Comparison of ENCODE assay signal across 8 cellular contexts in genomic region chr5:180070726-180071417, GRCh38. TPM values are rescaled to one million over a fixed set of nuclear protein-coding genes. Genes with fewer than 3 reads are reported as not detected.
DNase-seq lines count a peak whose midpoint lies in the region; FAIRE-seq and TF ChIP-seq lines count a peak whose summit lies in the region.

No MANE protein-coding gene starts in this region.

- H3K27me3 Mint-ChIP-seq in IgD-negative memory B cell, result no peaks in the 10 kb centered on the region

- no peak overlapping the region for H2BK5ac ChIP-seq in mesenchymal stem cell (ENCODE audit: low read depth, low read length, poor library complexity, severe bottlenecking)

- BruUV-seq in endothelial cell of umbilical vein (replicated peaks; lab: Mats Ljungman, UMichigan), result TSS peak; percentile 42

- 1% methylated on average over 33 of the region's 33 CpGs for WGBS in mesenchymal stem cell
- 1 to 2% methylated on average over 33 of the region's 33 CpGs for WGBS in testis, 2 donors

- FAIRE-seq in endothelial cell of umbilical vein (lab: Jason Lieb, UNC), result peak; percentile 55

- peak overlapping the region; percentile 82 to 97 (median 94) for H3K4me3 Mint-ChIP-seq in IgD-negative memory B cell

- peaks cover 11% of the 10 kb centered on the region for H3K79me2 ChIP-seq in endothelial cell of umbilical vein (ENCODE audit: control insufficient read depth, insufficient read depth, low read length)

- no peaks in the 10 kb centered on the region for H3K9me3 Mint-ChIP-seq in IgD-negative memory B cell

- peak overlapping the region; percentile 91 to 95 for H3K18ac ChIP-seq in mesenchymal stem cell (ENCODE audit: low read depth in 1 of 2, low read length in 2 of 2)

- peak overlapping the region in 1 of 2 experiments; percentile 42 for H3K23ac ChIP-seq in mesenchymal stem cell (ENCODE audit: low read length in 2 of 2)

- peaks cover 1% of the 10 kb centered on the region for H3K36me3 Mint-ChIP-seq in IgD-negative memory B cell

- H3K36me3 ChIP-seq in endothelial cell of umbilical vein (ENCODE audit: control insufficient read depth in 2 of 2, extremely low read depth in 1 of 2, insufficient read depth in 2 of 2, low read length in 2 of 2), result no peaks in the 10 kb centered on the region
- H3K36me3 ChIP-seq in mesenchymal stem cell (ENCODE audit: control insufficient read depth in 1 of 2, insufficient read depth in 2 of 2, low read depth in 1 of 2, low read length in 2 of 2), result no peaks in the 10 kb centered on the region
- no peaks in the 10 kb centered on the region for H3K36me3 ChIP-seq in testis (ENCODE audit: low read depth, missing control alignments)

- no peak for TF ChIP-seq CTCF in endothelial cell of umbilical vein (IDR thresholded peaks at IDR 0.05; ENCODE audit: extremely low read depth in 1 of 2, insufficient read depth in 1 of 2, low read depth in 1 of 2, low read length in 2 of 2)
- no peak for TF ChIP-seq CTCF in testis (IDR thresholded peaks at IDR 0.05)

- TF ChIP-seq POLR2A in endothelial cell of umbilical vein (IDR thresholded peaks at IDR 0.05; ENCODE audit: low read depth, low read length), result no peak
- no peak for TF ChIP-seq POLR2A in testis (IDR thresholded peaks at IDR 0.05)

- H2BK12ac ChIP-seq in mesenchymal stem cell (ENCODE audit: low read length in 2 of 2), result peak overlapping the region in 1 of 2 experiments; percentile 23

- H3K4me2 ChIP-seq in endothelial cell of umbilical vein (ENCODE audit: insufficient read depth, low read length) (peak overlapping the region; percentile 95), mesenchymal stem cell (ENCODE audit: low read length, poor library complexity, severe bottlenecking) (peak overlapping the region; percentile 74)

- H3K27ac ChIP-seq in endothelial cell of umbilical vein (ENCODE audit: insufficient read depth, low read depth, low read length), result peak overlapping the region; percentile 53
- H3K27ac ChIP-seq in mesenchymal stem cell (ENCODE audit: low read length, poor library complexity, severe bottlenecking), result peak overlapping the region; percentile 23
- peak overlapping the region; percentile 85 to 97 for H3K27ac ChIP-seq in testis

- H2BK15ac ChIP-seq in mesenchymal stem cell (ENCODE audit: low read depth, poor library complexity, severe bottlenecking), result peak overlapping the region; percentile 89

- H3K4me1 Mint-ChIP-seq in IgD-negative memory B cell, result peaks cover 19 to 26% (median 23%) of the 10 kb centered on the region in 3 donors

- peaks cover 11% of the 10 kb centered on the region for H3K79me1 ChIP-seq in mesenchymal stem cell (replicated peaks; ENCODE audit: low read length, poor library complexity, severe bottlenecking)

- CTCF ChIA-PET in endothelial cell of umbilical vein (lab: Charles Lee), result interaction anchor here (0.7 to 1.0 kb wide), 2 partner anchors 20 to 269 kb away, joined by 3 read pairs; no protein-coding TSS in a partner anchor

- no peaks in the 10 kb centered on the region for H3K9me3 ChIP-seq in endothelial cell of umbilical vein (replicated peaks; ENCODE audit: control insufficient read depth, insufficient read depth, low read length)
- peaks cover 4% of the 10 kb centered on the region for H3K9me3 ChIP-seq in mesenchymal stem cell (ENCODE audit: control insufficient read depth, low read length)
- no peaks in the 10 kb centered on the region for H3K9me3 ChIP-seq in testis

- peak; percentile 8 for DNase-seq in NCI-H1105 treated with DMSO at 0.1 percent for 48 hours (lab: John Stamatoyannopoulos, UW)
- DNase-seq in NCI-H1105 (lab: John Stamatoyannopoulos, UW), result no peak
- DNase-seq in UCSD-AML1 (lab: John Stamatoyannopoulos, UW; ENCODE audit: unreplicated experiment), result peak; percentile 57
- peak; percentile 68 for DNase-seq in endothelial cell of umbilical vein (ENCODE audit: low read depth, low spot score)
- peak; percentile 80 for DNase-seq in mesenchymal stem cell
- DNase-seq in testis, result peak; percentile 38
- DNase-seq in epidermal melanocyte (ENCODE audit: insufficient read length, low spot score), result no peak

- peak overlapping the region; percentile 60 to 75 for H3K4ac ChIP-seq in mesenchymal stem cell (ENCODE audit: low read depth in 1 of 2, low read length in 2 of 2)

- H3K4me1 ChIP-seq in endothelial cell of umbilical vein (ENCODE audit: control insufficient read depth, extremely low read depth, insufficient read depth, low read length) (peaks cover 8% of the 10 kb centered on the region), mesenchymal stem cell (ENCODE audit: control insufficient read depth, insufficient read depth, low read depth, low read length) (peaks cover 4% of the 10 kb centered on the region), testis (peaks cover 3% of the 10 kb centered on the region)

- H3K27me3 ChIP-seq in endothelial cell of umbilical vein (ENCODE audit: control insufficient read depth in 2 of 2, insufficient read depth in 2 of 2, low read length in 2 of 2) (peaks cover 0 to 5% of the 10 kb centered on the region in 2 experiments), mesenchymal stem cell (ENCODE audit: control insufficient read depth in 1 of 2, insufficient read depth in 1 of 2, low read length in 2 of 2) (peaks cover 0 to 6% of the 10 kb centered on the region in 2 experiments), testis (no peaks in the 10 kb centered on the region)

- peak overlapping the region; percentile 15 for H2BK120ac ChIP-seq in mesenchymal stem cell (ENCODE audit: low read depth, low read length)

- H4K20me1 ChIP-seq in endothelial cell of umbilical vein (replicated peaks; ENCODE audit: control insufficient read depth, extremely low read depth, insufficient read depth, low read length), result no peaks in the 10 kb centered on the region

- H3K27ac Mint-ChIP-seq in IgD-negative memory B cell, result peak overlapping the region; percentile 80 to 93 (median 89)

- intact Hi-C loops in endothelial cell of umbilical vein (cut with micrococcal nuclease) (loop anchor here (1.0 to 5.0 kb wide), 7 partner anchors 15 to 269 kb away; partner anchors contain the start of genes MRNIP and SQSTM1), testis (cut with DNase I; ENCODE audit: low total_unique reads) (no loop called here)

- no peak overlapping the region for H2AK5ac ChIP-seq in mesenchymal stem cell (ENCODE audit: low read length, severe bottlenecking)

- H4K8ac ChIP-seq in mesenchymal stem cell (ENCODE audit: low read length), result peak overlapping the region; percentile 84

- H2AFZ ChIP-seq in endothelial cell of umbilical vein (ENCODE audit: low read depth, low read length), result peak overlapping the region; percentile 92
- peak overlapping the region; percentile 98 for H2AFZ ChIP-seq in mesenchymal stem cell (ENCODE audit: low read depth, low read length)

- peak overlapping the region; percentile 48 to 98 for H3K14ac ChIP-seq in mesenchymal stem cell (ENCODE audit: low read length in 2 of 2)

- peak overlapping the region; percentile 86 to 89 (median 87) for H3K4me3 ChIP-seq in endothelial cell of umbilical vein (replicated peaks in 1 of 3; ENCODE audit: insufficient read depth in 1 of 3, low read depth in 1 of 3, low read length in 3 of 3)
- peak overlapping the region; percentile 83 to 96 for H3K4me3 ChIP-seq in mesenchymal stem cell (ENCODE audit: insufficient read depth in 1 of 2, low read depth in 1 of 2, low read length in 2 of 2)
- H3K4me3 ChIP-seq in testis, result peak overlapping the region; percentile 86 to 89

- peak overlapping the region; percentile 71 for H3K9ac ChIP-seq in endothelial cell of umbilical vein (replicated peaks; ENCODE audit: extremely low read depth, insufficient read depth, low read length)
- H3K9ac ChIP-seq in mesenchymal stem cell (ENCODE audit: low read length), result peak overlapping the region; percentile 86

- no peaks in the 10 kb centered on the region for H3K9me1 ChIP-seq in endothelial cell of umbilical vein (replicated peaks; ENCODE audit: control insufficient read depth, extremely low read depth, insufficient read depth, low read length)

- dilution Hi-C loops in endothelial cell of umbilical vein (cut with MboI; ENCODE audit: extremely low pct_ligation_motif_present, low sequenced_read_pairs), result no loop called here

- H4K91ac ChIP-seq in mesenchymal stem cell (ENCODE audit: low read length), result peak overlapping the region; percentile 78

- POLR2A ChIA-PET in endothelial cell of umbilical vein (lab: Charles Lee), result interaction anchor here (0.5 kb wide), 1 partner anchor 222 kb away, joined by 3 read pairs; no protein-coding TSS in a partner anchor

TF ChIP-seq in endothelial cell of umbilical vein, 7 proteins besides CTCF, POLR2A, EP300 and RAD21:
- TF ChIP-seq MYC (IDR thresholded peaks at IDR 0.05; ENCODE audit: low read depth, low read length), result no peak
- no peak for TF ChIP-seq JUN (IDR thresholded peaks at IDR 0.05; ENCODE audit: borderline replicate concordance, insufficient read depth, insufficient read length, low read depth)
- no peak for TF ChIP-seq FOS (IDR thresholded peaks at IDR 0.05; ENCODE audit: borderline replicate concordance, insufficient read depth, low read length)
- TF ChIP-seq POLR2AphosphoS5 (IDR thresholded peaks at IDR 0.05; ENCODE audit: insufficient read depth, low read depth, low read length), result no peak
- TF ChIP-seq GATA2 (IDR thresholded peaks at IDR 0.05; ENCODE audit: insufficient read depth, insufficient read length, low read depth, low read length), result no peak
- no peak for TF ChIP-seq EZH2 (IDR thresholded peaks at IDR 0.05; ENCODE audit: borderline replicate concordance, low read depth, low read length, severe bottlenecking)
- TF ChIP-seq MAX (IDR thresholded peaks at IDR 0.05; ENCODE audit: insufficient read depth, insufficient read length), result no peak

RNA-seq across cellular contexts. Expression of gene RNF130, which starts 0.7 kb away (rescaled TPM):
- 18.2 TPM for polyA plus RNA-seq in IgD-negative memory B cell
- 43.0 and 44.0 TPM in 2 replicates for total RNA-seq in endothelial cell of umbilical vein
- 43.1 and 45.2 TPM in 2 replicates for polyA plus RNA-seq in endothelial cell of umbilical vein
- 47.2 and 49.3 TPM in 2 replicates for polyA plus RNA-seq in endothelial cell of umbilical vein (2011; cell fraction: cytosol; rRNA removed)
- polyA plus RNA-seq in endothelial cell of umbilical vein (2011; cell fraction: nucleus; rRNA removed), result 40.6 and 41.0 TPM in 2 replicates
- polyA plus RNA-seq in endothelial cell of umbilical vein (2012), result 35.8 and 40.5 TPM in 2 replicates
- polyA minus RNA-seq in endothelial cell of umbilical vein, result 29.3 and 35.4 TPM in 2 replicates
- polyA minus RNA-seq in endothelial cell of umbilical vein (2011; cell fraction: cytosol; rRNA and poly(A)+ RNA removed), result 11.5 TPM
- polyA minus RNA-seq in endothelial cell of umbilical vein (2011; cell fraction: nucleus; rRNA and poly(A)+ RNA removed), result 30.5 and 41.8 TPM in 2 replicates
- polyA plus RNA-seq in mesenchymal stem cell (2013, experiment 1 of 2), result 54.8 TPM
- polyA plus RNA-seq in mesenchymal stem cell (2013, experiment 2 of 2), result 54.6 TPM
- 10 to 100 TPM; 56.5 to 65.0 TPM for total RNA-seq in testis
- 44.3 TPM for polyA plus RNA-seq in testis (ENCODE audit: insufficient read depth, low read depth, low replicate concordance)

Comparison
In these comparisons a context has a peak if more than half of its experiments do, and no peak if none do; other contexts are left out.
1. DNase-seq: peak in NCI-H1105 treated with DMSO at 0.1 percent for 48 hours (single experiment), UCSD-AML1 (single experiment), endothelial cell of umbilical vein (single experiment), mesenchymal stem cell (single experiment) and testis (single experiment); none in NCI-H1105 (single experiment) and epidermal melanocyte (single experiment).
2. H3K27ac ChIP-seq: peak in every context shown above with its lines; median percentile 91 in testis; 53 in endothelial cell of umbilical vein; 23 in mesenchymal stem cell.
3. Peak in every context shown above with its lines, with median percentiles within 50 percentile points of each other: H3K4me3 ChIP-seq.